1 cellular context compared by ENCODE assay signal in genomic region chr11:121024989-121025388, GRCh38.
TF ChIP-seq lines count a peak whose summit lies in the region.

No MANE protein-coding gene starts in this region.

TF ChIP-seq in H1, 55 proteins besides CTCF, POLR2A, EP300 and RAD21 (continued from another document):
- no peak for TF ChIP-seq CHD7 (IDR thresholded peaks at IDR 0.05; ENCODE audit: insufficient replicate concordance, low read length)
- no peak for TF ChIP-seq ATF2 (IDR thresholded peaks at IDR 0.05; ENCODE audit: low read length)
- TF ChIP-seq SAP30 (IDR thresholded peaks at IDR 0.05; ENCODE audit: insufficient read depth, insufficient replicate concordance, low read length): no peak
- TF ChIP-seq BCL11A (IDR thresholded peaks at IDR 0.05; ENCODE audit: low read depth in 2 of 2, low read length in 2 of 2): no peak
- TF ChIP-seq GTF2F1 (IDR thresholded peaks at IDR 0.05; ENCODE audit: borderline replicate concordance, low read depth, low read length): no peak
- TF ChIP-seq KDM1A (IDR thresholded peaks at IDR 0.05; ENCODE audit: borderline replicate concordance, low read length): no peak
- no peak for TF ChIP-seq CHD1 (IDR thresholded peaks at IDR 0.05; ENCODE audit: low read depth, low read length)
- TF ChIP-seq JUND (IDR thresholded peaks at IDR 0.05; ENCODE audit: low read length): no peak
- TF ChIP-seq RBBP5 (IDR thresholded peaks at IDR 0.05; ENCODE audit: borderline replicate concordance, low read depth, low read length): no peak
- no peak for TF ChIP-seq TCF12 (IDR thresholded peaks at IDR 0.05; ENCODE audit: low read depth, low read length)
- TF ChIP-seq YY1 (IDR thresholded peaks at IDR 0.05; ENCODE audit: low read depth, low read length): no peak
- TF ChIP-seq KDM4A (IDR thresholded peaks at IDR 0.05; ENCODE audit: low read depth, low read length, severe bottlenecking): no peak
- TF ChIP-seq RFX5 (IDR thresholded peaks at IDR 0.05; ENCODE audit: borderline replicate concordance, low read depth, low read length): no peak
- no peak for TF ChIP-seq CTBP2 (IDR thresholded peaks at IDR 0.05; ENCODE audit: borderline replicate concordance, insufficient read depth, insufficient read length, low read length)
- no peak for TF ChIP-seq ZNF274 (IDR thresholded peaks at IDR 0.05; ENCODE audit: borderline replicate concordance, extremely low read depth, low read length)
- TF ChIP-seq CHD2 (IDR thresholded peaks at IDR 0.05; ENCODE audit: low read length): no peak
